15 cellular contexts compared by ENCODE assay signal in genomic region chr7:22442187-22442886, GRCh38. TPM values are rescaled to one million over a fixed set of nuclear protein-coding genes. Genes with fewer than 3 reads are reported as not detected.
DNase-seq lines count a peak whose midpoint lies in the region; FAIRE-seq and TF ChIP-seq lines count a peak whose summit lies in the region.
"Had no signal": no experiment of that assay in that cellular context is flagged by ENCODE, and none has a peak within 500 bp of the region (broad histone marks: within the 10 kb centered on the region; RNA-seq: fewer than 3 reads in every experiment).

No MANE protein-coding gene starts in this region.

- H3K4me2 ChIP-seq in H1 (ENCODE audit: insufficient read depth in 1 of 2, low read depth in 2 of 2, low read length in 2 of 2), result no peak overlapping the region
- H3K4me2 ChIP-seq: KMS-11 had no signal

- H3K36me3 ChIP-seq in H1 (ENCODE audit: control insufficient read depth in 2 of 4, insufficient read depth in 4 of 4, low read length in 3 of 4) (no peaks in the 10 kb centered on the region), spleen (no peaks in the 10 kb centered on the region), ascending aorta (no peaks in the 10 kb centered on the region), brain microvascular endothelial cell (replicated peaks) (no peaks in the 10 kb centered on the region)
- H3K36me3 ChIP-seq: Peyer's patch, vagina had no signal

- WGBS in H1 (ENCODE audit: extremely low coverage in 1 of 2, insufficient coverage in 1 of 2, insufficient read length in 1 of 2, insufficient replicate concordance in 2 of 2, low coverage in 1 of 2, low lambda C conversion rate in 2 of 2, missing lambda C conversion rate in 1 of 2), 2 experiments, result 65% methylated on average over 8 of the region's 8 CpGs; no CpG with 5 or more reads in 1 of the 2 experiments
- 70 to 78% (median 76%) methylated on average over 8 of the region's 8 CpGs for WGBS in spleen, 5 donors

- H2BK15ac ChIP-seq in H1 (ENCODE audit: low read length), result peak overlapping the region; percentile 63; the same call in 1 of the 2 replicates

- 0 out of 2 replicates have a peak overlapping the region, but pooled peaks have one; percentile 25 for H3K18ac ChIP-seq in H1 (ENCODE audit: extremely low read depth, low read length)

- DNase-seq in GM12891 (ENCODE audit: insufficient read length, low spot score) (no peak), NCI-H2196 treated with DMSO at 0.1 percent for 48 hours (lab: John Stamatoyannopoulos, UW; ENCODE audit: unreplicated experiment) (peak; percentile 23), H1 (ENCODE audit: low read depth in 1 of 2, low spot score in 2 of 2) (no peak), spleen (no peak), ascending aorta (ENCODE audit: low spot score in 2 of 2) (no peak), brain microvascular endothelial cell (no peak), NK-92 (lab: John Stamatoyannopoulos, UW; ENCODE audit: unreplicated experiment) (no peak)
- DNase-seq: activated naive CD8-positive, alpha-beta T cell treated with anti-CD3 and anti-CD28 coated beads for 36 hours; CD4-positive, alpha-beta T cell; GOT3; NCI-H2081 treated with DMSO at 0.1 percent for 48 hours; Peyer's patch; stimulated activated naive B cell treated with anti-CD40 and anti-IgM and Interleukin-4, amounts not matched to agents 10 μg/mL and 1 μg/mL and 100 μg/mL, for 72 hours had no signal

- no peak overlapping the region for H4K91ac ChIP-seq in H1 (replicated peaks; ENCODE audit: insufficient read length, low read length)

- no peaks in the 10 kb centered on the region for H3K27me3 ChIP-seq in H1 (replicated peaks in 1 of 4; ENCODE audit: control insufficient read depth in 3 of 4, extremely low read depth in 1 of 4, insufficient read depth in 3 of 4, low read length in 3 of 4)
- H3K27me3 ChIP-seq in spleen (replicated peaks in 1 of 7), result no peaks in the 10 kb centered on the region
- no peaks in the 10 kb centered on the region for H3K27me3 ChIP-seq in ascending aorta
- H3K27me3 ChIP-seq in brain microvascular endothelial cell (replicated peaks), result no peaks in the 10 kb centered on the region
- H3K27me3 ChIP-seq: Peyer's patch, vagina had no signal

- TF ChIP-seq EP300 in H1 (IDR thresholded peaks at IDR 0.05; ENCODE audit: borderline replicate concordance in 1 of 2, low read depth in 2 of 2, low read length in 2 of 2), result no peak

- no peak overlapping the region for H3K27ac ChIP-seq in H1 (ENCODE audit: low read depth, low read length)
- H3K27ac ChIP-seq in spleen, result peak overlapping the region in 5 of 8 donors; percentile 78 to 89 (median 82)
- H3K27ac ChIP-seq in ascending aorta, result no peak overlapping the region
- H3K27ac ChIP-seq in brain microvascular endothelial cell, result no peak overlapping the region
- H3K27ac ChIP-seq: KMS-11, Peyer's patch, vagina had no signal

- H2BK20ac ChIP-seq in H1 (ENCODE audit: low read length), result no peak overlapping the region

- H4K20me1 ChIP-seq in H1 (replicated peaks in 1 of 2; ENCODE audit: control insufficient read depth in 1 of 2, insufficient read depth in 2 of 2, low read length in 2 of 2), result no peaks in the 10 kb centered on the region

- peak overlapping the region; percentile 38; the same call in 1 of the 2 replicates for H2BK5ac ChIP-seq in H1 (ENCODE audit: low read depth, low read length)

- intact Hi-C loops in spleen (cut with DNase I; ENCODE audit: low total_unique reads) (loop anchor here (10.0 kb wide), 1 partner anchor 88 kb away; the partner anchor contains the start of gene RAPGEF5), ascending aorta (cut with DNase I) (no loop called here)

- H3K9ac ChIP-seq in H1 (replicated peaks in 1 of 4; ENCODE audit: extremely low read depth in 1 of 4, low read depth in 3 of 4, low read length in 3 of 4), result no peak overlapping the region
- H3K9ac ChIP-seq: KMS-11 had no signal

- no peak for TF ChIP-seq POLR2A in GM12891 (IDR thresholded peaks at IDR 0.05; ENCODE audit: low read depth, low read length)
- TF ChIP-seq POLR2A in H1 (IDR thresholded peaks at IDR 0.05; ENCODE audit: control extremely low read depth in 1 of 2, low read depth in 2 of 2, low read length in 2 of 2), result no peak
- no peak for TF ChIP-seq POLR2A in spleen (IDR thresholded peaks at IDR 0.05)

- no peak overlapping the region for H2AK5ac ChIP-seq in H1 (ENCODE audit: low read depth, low read length)

- H3K79me2 ChIP-seq in H1 (ENCODE audit: control insufficient read depth in 1 of 2, insufficient read depth in 2 of 2, low read length in 2 of 2), result no peaks in the 10 kb centered on the region

- POLR2A ChIA-PET in H1 (lab: Charles Lee; ENCODE audit: partially characterized antibody), result interaction anchor here (0.8 to 1.2 kb wide), 2 partner anchors 10 to 147 kb away, joined by 3 to 4 read pairs; no protein-coding TSS in a partner anchor

- H4K8ac ChIP-seq in H1 (ENCODE audit: extremely low read depth, insufficient read depth, low read length), result no peak overlapping the region

- H3K23ac ChIP-seq in H1 (ENCODE audit: insufficient read length), result no peak overlapping the region

- no peak overlapping the region for H3K4me3 ChIP-seq in H1 (ENCODE audit: extremely low read depth in 1 of 4, insufficient read depth in 2 of 4, low read depth in 3 of 4, low read length in 4 of 4)
- no peak overlapping the region for H3K4me3 ChIP-seq in spleen
- H3K4me3 ChIP-seq in ascending aorta, result no peak overlapping the region
- H3K4me3 ChIP-seq in brain microvascular endothelial cell (ENCODE audit: low read depth, low read length), result no peak overlapping the region
- H3K4me3 ChIP-seq: Peyer's patch, vagina had no signal

- H2AFZ ChIP-seq in H1 (ENCODE audit: low read length), result no peak overlapping the region

- H3K23me2 ChIP-seq in H1 (ENCODE audit: low read depth, low read length), result no peaks in the 10 kb centered on the region

- no peak for TF ChIP-seq CTCF in H1 (IDR thresholded peaks at IDR 0.05; ENCODE audit: control extremely low read depth in 1 of 3, insufficient read depth in 1 of 3, low read depth in 1 of 3, low read length in 3 of 3)
- TF ChIP-seq CTCF in spleen (IDR thresholded peaks at IDR 0.05 in 8 of 11, conservative IDR thresholded peaks at IDR 0.05 in 3 of 11), result no peak
- TF ChIP-seq CTCF in ascending aorta (IDR thresholded peaks at IDR 0.05), result no peak
- no peak for TF ChIP-seq CTCF in brain microvascular endothelial cell (IDR thresholded peaks at IDR 0.05; ENCODE audit: low read depth, low read length, missing control alignments)

- TF ChIP-seq RAD21 in H1 (IDR thresholded peaks at IDR 0.05 in 1 of 2, conservative IDR thresholded peaks at IDR 0.05 in 1 of 2; ENCODE audit: low read depth in 2 of 2, low read length in 2 of 2), result no peak

- H3K4me1 ChIP-seq in H1 (replicated peaks in 1 of 4; ENCODE audit: control insufficient read depth in 3 of 4, insufficient read depth in 4 of 4, low read length in 3 of 4), result peaks cover 0 to 10% (median 2%) of the 10 kb centered on the region in 4 experiments; a peak in 2 of 7 replicates
- peaks cover 18 to 50% (median 30%) of the 10 kb centered on the region in 6 donors for H3K4me1 ChIP-seq in spleen
- H3K4me1 ChIP-seq in ascending aorta, result peaks cover 0 to 4% of the 10 kb centered on the region in 2 donors

- H2BK120ac ChIP-seq in H1 (replicated peaks; ENCODE audit: low read depth, low read length), result no peak overlapping the region

- FAIRE-seq in GM12891 (lab: Jason Lieb, UNC), result peak; percentile 23
- FAIRE-seq in H1 (lab: Jason Lieb, UNC), result no peak

- no peak overlapping the region for H4K5ac ChIP-seq in H1 (ENCODE audit: insufficient read length, low read depth, low read length)

- H2BK12ac ChIP-seq in H1 (ENCODE audit: low read depth, low read length), result peak overlapping the region; percentile 55; the same call in 1 of the 2 replicates

- H3K14ac ChIP-seq in H1 (ENCODE audit: insufficient read length), result no peak overlapping the region

- no peak overlapping the region for H3K4ac ChIP-seq in H1 (replicated peaks; ENCODE audit: insufficient read length, low read depth, low read length)

- H3K56ac ChIP-seq in H1 (replicated peaks; ENCODE audit: insufficient read length, low read depth, low read length), result no peak overlapping the region

- CTCF ChIA-PET in H1 (lab: Charles Lee; ENCODE audit: partially characterized antibody), result interaction anchor here (0.6 to 2.4 kb wide), 6 partner anchors 10 to 444 kb away, joined by 4 to 20 read pairs (median 5); no protein-coding TSS in a partner anchor

- in situ Hi-C loops in brain microvascular endothelial cell (cut with HindIII; ENCODE audit: low pct_ligation_motif_present, low sequenced_read_pairs), result no loop called here

- H3K9me3 ChIP-seq in H1 (ENCODE audit: insufficient read depth in 2 of 2, low read depth in 1 of 2, low read length in 1 of 2) (no peaks in the 10 kb centered on the region), spleen (no peaks in the 10 kb centered on the region), ascending aorta (no peaks in the 10 kb centered on the region)
- H3K9me3 ChIP-seq: Peyer's patch, vagina had no signal

- no peaks in the 10 kb centered on the region for H3K79me1 ChIP-seq in H1 (ENCODE audit: low read depth, low read length)

TF ChIP-seq in GM12891, 5 proteins besides CTCF, POLR2A, EP300 and RAD21:
- no peak for TF ChIP-seq PAX5 (IDR thresholded peaks at IDR 0.05; ENCODE audit: insufficient read depth, low read length, severe bottlenecking)
TF ChIP-seq in GM12891: peak in this region for 0.

TF ChIP-seq in H1, 55 proteins besides CTCF, POLR2A, EP300 and RAD21 (continues in another document):
- no peak for TF ChIP-seq GTF2F1 (IDR thresholded peaks at IDR 0.05; ENCODE audit: borderline replicate concordance, low read depth, low read length)
- no peak for TF ChIP-seq CBX8 (IDR thresholded peaks at IDR 0.05; ENCODE audit: borderline replicate concordance, low read depth, low read length)
- no peak for TF ChIP-seq CHD2 (IDR thresholded peaks at IDR 0.05; ENCODE audit: low read length)
- TF ChIP-seq KDM4A (IDR thresholded peaks at IDR 0.05; ENCODE audit: low read depth, low read length, severe bottlenecking), result no peak
- no peak for TF ChIP-seq BRCA1 (IDR thresholded peaks at IDR 0.05; ENCODE audit: low read depth, low read length)
- TF ChIP-seq SP1 (IDR thresholded peaks at IDR 0.05; ENCODE audit: low read depth, low read length), result no peak
- no peak for TF ChIP-seq CREB1 (IDR thresholded peaks at IDR 0.05)

RNA-seq across cellular contexts. Expression of gene STEAP1B, which starts 57.7 kb away (rescaled TPM):
- 0.12 TPM for polyA plus RNA-seq in GM12891 (2012; ENCODE audit: low read depth, missing spikeins)
- total RNA-seq in H1 (2021; fragmentation: NEBNext Ultra II Directional; extraction: Animal tissue kit (Norgen Biotek cat#: 25700)), result 8.6 and 8.7 TPM in 2 replicates
- polyA plus RNA-seq in H1 (2011; rRNA removed), result 3.8 and 5.4 TPM in 2 replicates
- polyA plus RNA-seq in H1 (2011; cell fraction: cytosol; rRNA removed), result 5.3 TPM
- polyA plus RNA-seq in H1 (2011; cell fraction: nucleus; rRNA removed), result 3.9 TPM
- polyA plus RNA-seq in H1 (2012, experiment 1 of 2), result 4.7 to 6.7 TPM (median 5.3 TPM) in 4 replicates
- 1.9 TPM for polyA plus RNA-seq in H1 (2012, experiment 2 of 2)
- polyA plus RNA-seq in H1 (2013, experiment 1 of 2), result 12.0 TPM
- 15.7 TPM for polyA plus RNA-seq in H1 (2013, experiment 2 of 2)
- 6.6 and 8.9 TPM in 2 replicates for polyA minus RNA-seq in H1 (2011; rRNA and poly(A)+ RNA removed)
- polyA minus RNA-seq in H1 (2011; cell fraction: cytosol; rRNA and poly(A)+ RNA removed), result 1.2 TPM
- polyA minus RNA-seq in H1 (2011; cell fraction: nucleus; rRNA and poly(A)+ RNA removed), result 12.4 TPM
- 10 to 100 TPM; 12.5 to 20.3 (median 13.1) TPM for total RNA-seq in spleen
- 10 to 100 TPM in 1 of 3 donors, 1 to 10 TPM in 2; 5.9 to 22.5 (median 7.4) TPM for polyA plus RNA-seq in spleen
- not detected for total RNA-seq in ascending aorta
- total RNA-seq: CD4-positive, alpha-beta T cell; Peyer's patch had no signal

Comparison
In these comparisons a context has a peak if more than half of its experiments do, and no peak if none do; other contexts are left out.
1. H3K27ac ChIP-seq: peak in spleen (5 of 8); none in H1 (single experiment), ascending aorta (0 of 2) and brain microvascular endothelial cell (single experiment).